In the genomic region with DNA sequence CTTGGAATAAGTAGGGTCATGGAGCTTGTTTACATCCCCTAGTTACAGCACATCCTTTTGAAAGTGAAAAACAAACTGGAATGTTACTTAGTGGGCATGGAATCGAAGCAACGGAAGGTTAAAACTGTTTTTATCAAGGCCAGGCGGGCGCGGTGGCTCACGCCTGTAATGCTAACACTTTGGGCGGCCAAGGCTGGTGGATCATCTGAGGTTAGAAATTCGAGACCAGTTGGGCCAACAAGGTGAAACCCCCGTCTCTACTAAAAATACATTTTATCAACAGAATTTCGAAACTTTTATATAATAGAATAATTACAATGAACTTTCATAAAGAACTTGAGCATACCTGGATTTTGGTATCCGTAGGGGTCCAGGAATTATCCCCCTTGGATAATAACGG, we compare ENCODE assay signal across 8 cellular contexts. TPM values are rescaled to one million over a fixed set of nuclear protein-coding genes. Genes with fewer than 3 reads are reported as not detected.
DNase-seq lines count a peak whose midpoint lies in the region; ATAC-seq and TF ChIP-seq lines count a peak whose summit lies in the region.

No MANE protein-coding gene starts in this region.

- peak overlapping the region in 8 of 11 experiments; percentile 77 to 91 (median 88); a peak in 11 of 22 replicates for H3K27ac ChIP-seq in BLaER1 treated with 17β-estradiol and CSF1 and Interleukin-3, amounts not matched to agents 10 nM and 100 nM
- H3K27ac ChIP-seq in OCI-LY1 (ENCODE audit: low read depth, low read length, poor library complexity, severe bottlenecking): no peak overlapping the region
- H3K27ac ChIP-seq in effector memory CD4-positive, alpha-beta T cell (ENCODE audit: insufficient read depth, low read length, poor library complexity, severe bottlenecking): peak overlapping the region; percentile 91

- peak overlapping the region; percentile 81 to 97 (median 90) for H3K4me2 ChIP-seq in BLaER1 treated with 17β-estradiol and CSF1 and Interleukin-3, amounts not matched to agents 10 nM and 100 nM
- peak overlapping the region; percentile 72 for H3K4me2 ChIP-seq in OCI-LY1 (ENCODE audit: low read length)

- peaks cover 22 to 32% (median 30%) of the 10 kb centered on the region in 11 experiments for H3K36me3 ChIP-seq in BLaER1 treated with 17β-estradiol and CSF1 and Interleukin-3, amounts not matched to agents 10 nM and 100 nM
- H3K36me3 ChIP-seq in OCI-LY1 (ENCODE audit: insufficient read depth, low read length): peaks cover 30% of the 10 kb centered on the region
- H3K36me3 ChIP-seq in effector memory CD4-positive, alpha-beta T cell (ENCODE audit: control insufficient read depth, insufficient read depth, low read length): peaks cover 22% of the 10 kb centered on the region

- no peaks in the 10 kb centered on the region for H3K9me3 ChIP-seq in BLaER1 treated with 17β-estradiol and CSF1 and Interleukin-3, amounts not matched to agents 10 nM and 100 nM (replicated peaks in 1 of 11)
- no peaks in the 10 kb centered on the region for H3K9me3 ChIP-seq in OCI-LY1 (ENCODE audit: low read length)
- no peaks in the 10 kb centered on the region for H3K9me3 ChIP-seq in effector memory CD4-positive, alpha-beta T cell (ENCODE audit: control insufficient read depth, low read length)

- H3K36me3 Mint-ChIP-seq in neural crest cell (ENCODE audit: low read depth): peaks cover 7% of the 10 kb centered on the region

- peaks cover 0 to 35% (median 0%) of the 10 kb centered on the region in 11 experiments; a peak in 9 of 22 replicates for H4K20me1 ChIP-seq in BLaER1 treated with 17β-estradiol and CSF1 and Interleukin-3, amounts not matched to agents 10 nM and 100 nM
- H4K20me1 ChIP-seq in OCI-LY1 (ENCODE audit: insufficient read depth, low read length): no peaks in the 10 kb centered on the region

- peaks cover 30% of the 10 kb centered on the region for H3K27me3 Mint-ChIP-seq in neural crest cell (ENCODE audit: low read depth)

- no peak for DNase-seq in effector memory CD4-positive, alpha-beta T cell
- DNase-seq in neural crest cell (ENCODE audit: low read depth, low spot score) (no peak), NCI-H2227 treated with DMSO at 0.1 percent for 48 hours (lab: John Stamatoyannopoulos, UW) (no peak), 8988T (no peak)

- no peak overlapping the region for H2AFZ ChIP-seq in OCI-LY1 (ENCODE audit: low read length)

- peak overlapping the region; percentile 97 for H3K27ac Mint-ChIP-seq in neural crest cell (ENCODE audit: unreplicated experiment)

- H3F3A ChIP-seq in OCI-LY1 (ENCODE audit: insufficient read depth, low read length): no peaks in the 10 kb centered on the region

- TF ChIP-seq CTCF in OCI-LY1 (IDR thresholded peaks at IDR 0.05; ENCODE audit: low read length) (no peak), neural crest cell (conservative IDR thresholded peaks at IDR 0.05) (no peak)

- H3K79me2 ChIP-seq in OCI-LY1 (ENCODE audit: insufficient read depth, low read length): peaks cover 7% of the 10 kb centered on the region

- H3K4me1 ChIP-seq in BLaER1 treated with 17β-estradiol and CSF1 and Interleukin-3, amounts not matched to agents 10 nM and 100 nM: peaks cover 26 to 33% (median 30%) of the 10 kb centered on the region in 10 experiments
- peaks cover 26% of the 10 kb centered on the region for H3K4me1 ChIP-seq in OCI-LY1 (ENCODE audit: insufficient read depth, low read length, severe bottlenecking)
- H3K4me1 ChIP-seq in effector memory CD4-positive, alpha-beta T cell (ENCODE audit: control insufficient read depth, insufficient read depth, low read length, poor library complexity, severe bottlenecking): peaks cover 24% of the 10 kb centered on the region

- H3K9me3 Mint-ChIP-seq in neural crest cell: no peaks in the 10 kb centered on the region

- peak overlapping the region; percentile 87 to 96 (median 93); a peak in 19 of 22 replicates for H3K9ac ChIP-seq in BLaER1 treated with 17β-estradiol and CSF1 and Interleukin-3, amounts not matched to agents 10 nM and 100 nM
- peak overlapping the region; percentile 73; the same call in 1 of the 2 replicates for H3K9ac ChIP-seq in OCI-LY1 (ENCODE audit: low read length)

- ATAC-seq in HG02623 (IDR thresholded peaks at IDR 0.05; ENCODE audit: unreplicated experiment) (no peak), HG03442 (IDR thresholded peaks at IDR 0.05; ENCODE audit: unreplicated experiment) (no peak)

- H3K4me3 Mint-ChIP-seq in neural crest cell: peak overlapping the region; percentile 96

- H3K27me3 ChIP-seq in BLaER1 treated with 17β-estradiol and CSF1 and Interleukin-3, amounts not matched to agents 10 nM and 100 nM: no peaks in the 10 kb centered on the region
- no peaks in the 10 kb centered on the region for H3K27me3 ChIP-seq in OCI-LY1 (ENCODE audit: insufficient read depth, low read length)
- no peaks in the 10 kb centered on the region for H3K27me3 ChIP-seq in effector memory CD4-positive, alpha-beta T cell (replicated peaks; ENCODE audit: control insufficient read depth, insufficient read depth, low read length, poor library complexity, severe bottlenecking)

- no peaks in the 10 kb centered on the region for H3K9me2 ChIP-seq in OCI-LY1 (ENCODE audit: low read depth, low read length)

- H3K4me1 Mint-ChIP-seq in neural crest cell: peaks cover 23% of the 10 kb centered on the region

- H3K4me3 ChIP-seq in BLaER1 treated with 17β-estradiol and CSF1 and Interleukin-3, amounts not matched to agents 10 nM and 100 nM: peak overlapping the region; percentile 79 to 99 (median 90); a peak in 19 of 20 replicates
- H3K4me3 ChIP-seq in OCI-LY1 (ENCODE audit: low read depth, low read length, poor library complexity, severe bottlenecking): peak overlapping the region; percentile 86
- H3K4me3 ChIP-seq in effector memory CD4-positive, alpha-beta T cell (ENCODE audit: insufficient read depth, low read depth, low read length, poor library complexity, severe bottlenecking): peak overlapping the region; percentile 51

RNA-seq across cellular contexts. Expression of a gene that starts 1.1 kb away (rescaled TPM):
- 87.2 and 88.9 TPM in 2 replicates for total RNA-seq in neural crest cell

RNA-seq across cellular contexts. Expression of a gene that starts 9.4 kb away (rescaled TPM):
- 104 and 111 TPM in 2 replicates for total RNA-seq in neural crest cell

RNA-seq across cellular contexts. Expression of a gene that starts 23.3 kb away (rescaled TPM):
- total RNA-seq in neural crest cell: 102 and 116 TPM in 2 replicates

RNA-seq across cellular contexts. Expression of a gene that starts 42.0 kb away (rescaled TPM):
- 0.12 and 0.18 TPM in 2 replicates for total RNA-seq in neural crest cell
